Comparison of ENCODE assay signal across 19 cellular contexts in genomic region chr17:72166040-72166439, GRCh38. TPM values are rescaled to one million over a fixed set of nuclear protein-coding genes. Genes with fewer than 3 reads are reported as not detected.
A peak's percentile ranks its signal among the peaks of the same experiment; 100 is the strongest.
DNase-seq lines count a peak whose midpoint lies in the region; ATAC-seq lines count a peak whose summit lies in the region.
"Had no signal": no experiment of that assay in that cellular context is flagged by ENCODE, and none has a peak within 500 bp of the region (broad histone marks: within the 10 kb centered on the region; RNA-seq: fewer than 3 reads in every experiment).

No MANE protein-coding gene starts in this region.

- H3K9me3 ChIP-seq in aorta (ENCODE audit: control insufficient read depth, low read length), result no peaks in the 10 kb centered on the region
- H3K9me3 ChIP-seq: BLaER1, HAP-1, Peyer's patch had no signal

- no peaks in the 10 kb centered on the region for H3K4me1 ChIP-seq in aorta (ENCODE audit: control insufficient read depth in 1 of 2, insufficient read depth in 2 of 2, low read length in 2 of 2)
- H3K4me1 ChIP-seq: BLaER1, HAP-1, Peyer's patch had no signal

- intact Hi-C loops in aorta (cut with DNase I), result no loop called here

- 45 to 64% methylated on average over 8 of the region's 8 CpGs for WGBS in aorta, 2 donors

- peaks cover 0 to 4% of the 10 kb centered on the region in 2 donors for H3K27me3 ChIP-seq in aorta (ENCODE audit: control insufficient read depth in 1 of 2, insufficient read depth in 2 of 2, low read length in 1 of 2)
- H3K27me3 ChIP-seq: BLaER1, Peyer's patch had no signal

- H3K27ac ChIP-seq in aorta (ENCODE audit: low read depth in 1 of 2, low read length in 2 of 2), result no peak overlapping the region
- H3K27ac ChIP-seq: 22Rv1, BLaER1, Peyer's patch had no signal

- DNase-seq in NCI-H526 treated with DMSO at 0.1 percent for 48 hours (lab: John Stamatoyannopoulos, UW), result peak; percentile 73
- DNase-seq in NCI-H526 (lab: John Stamatoyannopoulos, UW), result no peak
- DNase-seq in fibroblast of gingiva (ENCODE audit: low read depth), result peak; percentile 24
- DNase-seq in midbrain (lab: John Stamatoyannopoulos, UW), result peak; percentile 20
- DNase-seq in aorta, result no peak
- DNase-seq in stimulated activated CD4-positive, alpha-beta T cell treated with anti-CD3 and anti-CD28 coated beads, Interleukin-12 subunit alpha, Interleukin-12 subunit beta, amount 100 ng/mL, for 4 hours, result no peak
- no peak for DNase-seq in stimulated activated CD4-positive, alpha-beta T cell treated with anti-CD3 and anti-CD28 coated beads, Interleukin-2, amount 100 ng/mL, for 48 hours
- DNase-seq: CD8-positive, alpha-beta memory T cell; IMR-90; Kasumi-1; NCI-H187 treated with DMSO at 0.1 percent for 48 hours; NCI-H446 treated with DMSO at 0.1 percent for 48 hours; NCI-H82; Peyer's patch; SHP77 treated with DMSO at 0.1 percent for 48 hours had no signal

- H3K36me3 ChIP-seq in aorta (ENCODE audit: control insufficient read depth in 1 of 2, insufficient read depth in 2 of 2, low read length in 1 of 2), result no peaks in the 10 kb centered on the region
- H3K36me3 ChIP-seq: BLaER1, HAP-1, Peyer's patch had no signal

- no peak overlapping the region for H3K4me3 ChIP-seq in aorta (ENCODE audit: low read length in 2 of 2)
- H3K4me3 ChIP-seq: BLaER1, HAP-1, Peyer's patch had no signal

- ATAC-seq in aorta (ENCODE audit: low FRiP score), result peak; percentile 12
- no peak for ATAC-seq in HG03196 (IDR thresholded peaks at IDR 0.05; ENCODE audit: unreplicated experiment)

RNA-seq across cellular contexts. Expression of gene SOX9, which starts 45.2 kb away (rescaled TPM):
- 1 to 10 TPM; 3.8 to 4.7 TPM for total RNA-seq in aorta
- 1 to 10 TPM; 1.5 to 3.3 TPM for polyA plus RNA-seq in aorta
- total RNA-seq: CD8-positive, alpha-beta memory T cell had no signal
- polyA plus RNA-seq: CD8-positive, alpha-beta memory T cell had no signal

Comparison
In these comparisons a context has a peak if more than half of its experiments do, and no peak if none do; other contexts are left out.
1. DNase-seq: peak in NCI-H526 treated with DMSO at 0.1 percent for 48 hours (single experiment), fibroblast of gingiva (single experiment) and midbrain (single experiment); none in NCI-H526 (0 of 2), aorta (0 of 2), stimulated activated CD4-positive, alpha-beta T cell treated with anti-CD3 and anti-CD28 coated beads, Interleukin-12 subunit alpha, Interleukin-12 subunit beta, amount 100 ng/mL, for 4 hours (single experiment) and stimulated activated CD4-positive, alpha-beta T cell treated with anti-CD3 and anti-CD28 coated beads, Interleukin-2, amount 100 ng/mL, for 48 hours (0 of 2).